In genomic region chr17:77454560-77455095, GRCh38 we compare ENCODE assay signal across 9 cellular contexts.
DNase-seq lines count a peak whose midpoint lies in the region; ATAC-seq and TF ChIP-seq lines count a peak whose summit lies in the region.
"Had no signal": no experiment of that assay in that cellular context is flagged by ENCODE, and none has a peak within 500 bp of the region (broad histone marks: within the 10 kb centered on the region; RNA-seq: fewer than 3 reads in every experiment).

No MANE protein-coding gene starts in this region.

- TF ChIP-seq CTCF in Caco-2 (IDR thresholded peaks at IDR 0.05; ENCODE audit: insufficient read depth in 1 of 2, low read depth in 1 of 2, low read length in 1 of 2, severe bottlenecking in 1 of 2, unreplicated experiment in 1 of 2) (no peak), OCI-LY3 (IDR thresholded peaks at IDR 0.05; ENCODE audit: low read depth, low read length) (no peak), neutrophil (IDR thresholded peaks at IDR 0.05) (no peak)

- H3K36me3 ChIP-seq in Caco-2 (ENCODE audit: control insufficient read depth, insufficient read depth, low read length): no peaks in the 10 kb centered on the region
- peaks cover 2% of the 10 kb centered on the region for H3K36me3 ChIP-seq in OCI-LY3 (replicated peaks; ENCODE audit: low read depth, low read length)
- no peaks in the 10 kb centered on the region for H3K36me3 ChIP-seq in neutrophil

- no peak overlapping the region for H2AFZ ChIP-seq in OCI-LY3 (ENCODE audit: low read depth, low read length)

- H3K27me3 Mint-ChIP-seq in Caco-2 (ENCODE audit: insufficient read depth, unreplicated experiment): no peaks in the 10 kb centered on the region
- H3K27me3 Mint-ChIP-seq in effector memory CD8-positive, alpha-beta T cell: no peaks in the 10 kb centered on the region

- H3K4me2 ChIP-seq in OCI-LY3 (ENCODE audit: low read length): peak overlapping the region; percentile 53

- H3K79me2 ChIP-seq in OCI-LY3 (ENCODE audit: low read length): peaks cover 17% of the 10 kb centered on the region

- CTCF ChIA-PET in Caco-2 (lab: Charles Lee): interaction anchor here (0.8 kb wide), 1 partner anchor 19 kb away, joined by 3 read pairs; no protein-coding TSS in a partner anchor

- H3K27me3 ChIP-seq in Caco-2 (replicated peaks; ENCODE audit: control insufficient read depth, insufficient read depth, low read length) (no peaks in the 10 kb centered on the region), OCI-LY3 (ENCODE audit: low read depth, low read length) (no peaks in the 10 kb centered on the region), neutrophil (no peaks in the 10 kb centered on the region)

- intact Hi-C loops in Caco-2 (cut with micrococcal nuclease; ENCODE audit: unreplicated experiment): no loop called here

- no TSS peak for BruUV-seq in Caco-2 (replicated peaks; lab: Mats Ljungman, UMichigan)

- no peak overlapping the region; the same call in 1 of the 2 replicates for H3K9ac ChIP-seq in OCI-LY3 (ENCODE audit: low read length)

- H3K36me3 Mint-ChIP-seq in Caco-2 (ENCODE audit: insufficient read depth, unreplicated experiment): peaks cover 64% of the 10 kb centered on the region
- peaks cover 52% of the 10 kb centered on the region for H3K36me3 Mint-ChIP-seq in effector memory CD8-positive, alpha-beta T cell (ENCODE audit: insufficient read depth)

- H3K27ac ChIP-seq in OCI-LY3 (ENCODE audit: low read length) (no peak overlapping the region), neutrophil (peak overlapping the region; percentile 88)

- H3K4me1 ChIP-seq in Caco-2 (peaks cover 43% of the 10 kb centered on the region), OCI-LY3 (ENCODE audit: low read length) (peaks cover 22% of the 10 kb centered on the region), neutrophil (ENCODE audit: control insufficient read depth in 1 of 2, insufficient read depth in 1 of 2, low read depth in 1 of 2, low read length in 1 of 2) (peaks cover 94 to 97% of the 10 kb centered on the region in 2 experiments)

- POLR2A ChIA-PET in Caco-2 (lab: Charles Lee): no interaction called here

- H3K9me3 Mint-ChIP-seq in Caco-2 (ENCODE audit: unreplicated experiment): no peaks in the 10 kb centered on the region
- no peaks in the 10 kb centered on the region for H3K9me3 Mint-ChIP-seq in effector memory CD8-positive, alpha-beta T cell

- peaks cover 47% of the 10 kb centered on the region for H3K4me1 Mint-ChIP-seq in Caco-2 (ENCODE audit: low read depth, unreplicated experiment)
- H3K4me1 Mint-ChIP-seq in effector memory CD8-positive, alpha-beta T cell (ENCODE audit: low read depth in 2 of 2): peaks cover 73 to 84% of the 10 kb centered on the region in 2 donors

- peaks cover 3% of the 10 kb centered on the region; the same call in 1 of the 2 replicates for H4K20me1 ChIP-seq in OCI-LY3 (ENCODE audit: insufficient read depth, low read length)

- H3K4me3 Mint-ChIP-seq in Caco-2 (ENCODE audit: unreplicated experiment): no peak overlapping the region
- peak overlapping the region; percentile 94 to 99 for H3K4me3 Mint-ChIP-seq in effector memory CD8-positive, alpha-beta T cell

- H3K4me3 ChIP-seq in Caco-2 (ENCODE audit: low read depth, low read length): no peak overlapping the region
- H3K4me3 ChIP-seq in OCI-LY3 (ENCODE audit: low read length): peak overlapping the region; percentile 65; the same call in 1 of the 2 replicates
- peak overlapping the region; percentile 49 to 63 for H3K4me3 ChIP-seq in neutrophil (ENCODE audit: low read depth in 1 of 2, low read length in 1 of 2)

- peak overlapping the region; percentile 58 for H3K27ac Mint-ChIP-seq in Caco-2 (ENCODE audit: unreplicated experiment)
- H3K27ac Mint-ChIP-seq in effector memory CD8-positive, alpha-beta T cell: peak overlapping the region; percentile 95 to 99

- ATAC-seq in effector memory CD8-positive, alpha-beta T cell (replicated peaks): no peak
- ATAC-seq in GM18873 (IDR thresholded peaks at IDR 0.05; ENCODE audit: low FRiP score, unreplicated experiment): no peak
- ATAC-seq in GM19467 (IDR thresholded peaks at IDR 0.05; ENCODE audit: unreplicated experiment): no peak
- no peak for ATAC-seq in HG02642 (IDR thresholded peaks at IDR 0.05; ENCODE audit: poor library complexity, unreplicated experiment)

- no peak for DNase-seq in Caco-2
- DNase-seq in effector memory CD8-positive, alpha-beta T cell: no peak
- no peak for DNase-seq in NCI-H774 (lab: John Stamatoyannopoulos, UW)
- DNase-seq: NCI-H1436 had no signal

- H3K9me3 ChIP-seq in Caco-2 (no peaks in the 10 kb centered on the region), OCI-LY3 (ENCODE audit: insufficient read depth, low read length) (no peaks in the 10 kb centered on the region), neutrophil (no peaks in the 10 kb centered on the region)
